9 cellular contexts compared by ENCODE assay signal in the genomic region with DNA sequence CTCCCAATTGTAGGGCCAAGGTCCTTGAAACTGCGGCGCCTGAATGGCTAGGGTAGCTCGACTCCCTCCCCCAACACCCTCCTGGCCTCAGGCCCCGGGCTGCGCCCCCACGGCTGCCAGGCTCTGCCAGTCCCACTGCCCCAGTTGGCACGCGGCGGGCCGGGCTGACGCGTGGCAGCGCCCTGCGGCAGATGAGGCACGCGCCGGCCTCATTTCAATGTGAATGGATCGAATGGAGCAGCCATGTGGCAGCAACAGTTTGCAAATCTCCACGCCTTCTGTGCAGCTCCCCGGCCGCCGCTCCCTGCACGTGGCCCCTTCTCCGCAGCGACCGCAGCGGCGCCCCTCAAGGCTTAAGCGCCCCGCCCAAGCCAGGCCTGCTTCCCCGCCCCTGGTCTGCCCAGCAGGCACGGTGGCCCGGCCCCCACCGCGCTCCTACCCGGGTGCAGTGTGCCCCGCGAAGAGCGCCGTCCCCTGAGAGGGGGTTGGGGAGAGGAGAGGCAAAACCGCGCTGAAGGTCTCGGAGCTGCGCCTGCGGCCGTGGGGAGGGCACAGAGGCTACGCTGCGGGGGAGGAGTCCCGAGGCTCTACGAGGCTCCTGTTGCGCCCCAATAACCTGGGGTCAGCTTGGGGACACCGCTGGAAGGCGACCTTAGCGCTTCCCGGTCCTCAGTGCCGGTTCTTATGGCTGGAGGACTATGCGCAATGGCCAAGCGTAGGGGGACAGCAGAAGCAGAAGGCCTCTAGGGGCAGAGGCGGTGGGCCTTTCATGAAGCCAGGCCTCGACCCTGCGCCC. TPM values are rescaled to one million over a fixed set of nuclear protein-coding genes. Genes with fewer than 3 reads are reported as not detected.
A peak's percentile ranks its signal among the peaks of the same experiment; 100 is the strongest.
DNase-seq lines count a peak whose midpoint lies in the region; ATAC-seq, FAIRE-seq and TF ChIP-seq lines count a peak whose summit lies in the region.
"Had no signal": no experiment of that assay in that cellular context is flagged by ENCODE, and none has a peak within 500 bp of the region (broad histone marks: within the 10 kb centered on the region; RNA-seq: fewer than 3 reads in every experiment).

No MANE protein-coding gene starts in this region.

- H3K4me3 ChIP-seq in upper lobe of left lung = peak overlapping the region in 3 of 4 donors; percentile 2 to 36 (median 25)
- H3K4me3 ChIP-seq: lung had no signal

- H3K27ac ChIP-seq in upper lobe of left lung = no peak overlapping the region

- DNase-seq in stimulated activated CD4-positive, alpha-beta T cell treated with anti-CD3 and anti-CD28 coated beads, Interleukin-12 subunit alpha, Interleukin-12 subunit beta, amount 100 ng/mL, for 4 hours = peak; percentile 11
- DNase-seq in stimulated activated CD4-positive, alpha-beta T cell treated with anti-CD3 and anti-CD28 coated beads, Interleukin-1b, Interleukin-23, amount 100 ng/mL, for 48 hours = no peak
- peak in 37 of 56 donors; percentile 9 to 81 (median 44) for DNase-seq in amygdala (lab: John Stamatoyannopoulos, UW)
- DNase-seq in left kidney (ENCODE audit: low read depth, low spot score) = peak; percentile 60
- peak in 1 of 2 donors; percentile 86 for DNase-seq in upper lobe of left lung
- no peak for DNase-seq in GM12892 (ENCODE audit: insufficient read length)
- no peak for DNase-seq in DMS53 treated with DMSO at 0.1 percent for 48 hours (lab: John Stamatoyannopoulos, UW; ENCODE audit: unreplicated experiment)
- DNase-seq in HPDE6-E6E7 (ENCODE audit: extremely low spot score) = no peak

- H3K27me3 ChIP-seq in upper lobe of left lung = peaks cover 0 to 53% (median 19%) of the 10 kb centered on the region in 4 donors

- peaks cover 51 to 67% (median 62%) of the 10 kb centered on the region in 4 donors for H3K4me1 ChIP-seq in upper lobe of left lung

- H3K36me3 ChIP-seq in upper lobe of left lung = no peaks in the 10 kb centered on the region

- TF ChIP-seq EP300 in upper lobe of left lung (IDR thresholded peaks at IDR 0.05) = no peak

- TF ChIP-seq POLR2A in upper lobe of left lung (IDR thresholded peaks at IDR 0.05) = no peak
- no peak for TF ChIP-seq POLR2A in GM12892 (IDR thresholded peaks at IDR 0.05; ENCODE audit: low read depth, low read length)

- FAIRE-seq in GM12892 (lab: Jason Lieb, UNC) = no peak

- TF ChIP-seq CTCF in upper lobe of left lung (IDR thresholded peaks at IDR 0.05) = no peak

- 52% methylated on average over 55 of the region's 61 CpGs; no CpG with 5 or more reads in 1 of the 2 donors for WGBS in upper lobe of left lung, 2 donors

- ATAC-seq in upper lobe of left lung (ENCODE audit: low FRiP score in 2 of 2) = peak in 1 of 2 donors; percentile 4

- no peaks in the 10 kb centered on the region for H3K9me3 ChIP-seq in upper lobe of left lung

RNA-seq across cellular contexts. Expression of a gene that starts 3.1 kb away (rescaled TPM):
- 10 to 100 TPM in 5 of 6 donors, 1 to 10 TPM in 1; 9.5 to 38.0 (median 13.7) TPM for total RNA-seq in upper lobe of left lung
- 0.17 TPM for polyA plus RNA-seq in GM12892 (2012; ENCODE audit: missing spikeins)

RNA-seq across cellular contexts. Expression of a gene that starts 27.2 kb away (rescaled TPM):
- 10 to 100 TPM in 1 of 6 donors, 1 to 10 TPM in 5; 2.6 to 11.1 (median 3.4) TPM for total RNA-seq in upper lobe of left lung
- polyA plus RNA-seq in GM12892 (2012; ENCODE audit: missing spikeins) = 1.4 TPM

RNA-seq across cellular contexts. Expression of a gene that starts 31.8 kb away (rescaled TPM):
- total RNA-seq in upper lobe of left lung = 10 to 100 TPM; 19.9 to 43.2 (median 29.2) TPM
- polyA plus RNA-seq in GM12892 (2012; ENCODE audit: missing spikeins) = 4.0 TPM

RNA-seq across cellular contexts. Expression of a gene that starts 52.0 kb away (rescaled TPM):
- total RNA-seq in upper lobe of left lung = 1 to 10 TPM in 1 of 6 donors, under 1 TPM in 2, not detected in 3; 0.46 to 2.1 (median 0.77) TPM
- 15.1 TPM for polyA plus RNA-seq in GM12892 (2012; ENCODE audit: missing spikeins)

Comparison
In these comparisons a context has a peak if more than half of its experiments do, and no peak if none do; other contexts are left out.
1. DNase-seq: peak in stimulated activated CD4-positive, alpha-beta T cell treated with anti-CD3 and anti-CD28 coated beads, Interleukin-12 subunit alpha, Interleukin-12 subunit beta, amount 100 ng/mL, for 4 hours (single experiment), amygdala (37 of 56) and left kidney (single experiment); none in stimulated activated CD4-positive, alpha-beta T cell treated with anti-CD3 and anti-CD28 coated beads, Interleukin-1b, Interleukin-23, amount 100 ng/mL, for 48 hours (single experiment), GM12892 (single experiment), DMS53 treated with DMSO at 0.1 percent for 48 hours (single experiment) and HPDE6-E6E7 (single experiment).